ENCODE assay signal across 12 cellular contexts in genomic region chr6:52176550-52176949, GRCh38. TPM values are rescaled to one million over a fixed set of nuclear protein-coding genes. Genes with fewer than 3 reads are reported as not detected.
DNase-seq lines count a peak whose midpoint lies in the region; ATAC-seq lines count a peak whose summit lies in the region.
"Had no signal": no experiment of that assay in that cellular context is flagged by ENCODE, and none has a peak within 500 bp of the region (broad histone marks: within the 10 kb centered on the region; RNA-seq: fewer than 3 reads in every experiment).

No MANE protein-coding gene starts in this region.

- CTCF ChIA-PET in activated CD4-positive, alpha-beta memory T cell treated with anti-CD3 and anti-CD28 coated beads, Interleukin-2, amount 10 ng/mL, durations not matched to agents 7 days and 5 days (lab: Charles Lee) = interaction anchor here (1.2 kb wide), 2 partner anchors 14 to 58 kb away, joined by 3 read pairs; no protein-coding TSS in a partner anchor

- H3K27ac Mint-ChIP-seq in stimulated activated naive CD8-positive, alpha-beta T cell treated with anti-CD3 and anti-CD28 coated beads, Interleukin-15, amount 100 ng/mL, for 72 hours = no peak overlapping the region
- H3K27ac Mint-ChIP-seq in activated CD4-positive, alpha-beta memory T cell treated with anti-CD3 and anti-CD28 coated beads, Interleukin-2, amount 10 ng/mL, durations not matched to agents 7 days and 5 days = no peak overlapping the region

- H3K4me3 Mint-ChIP-seq in stimulated activated naive CD8-positive, alpha-beta T cell treated with anti-CD3 and anti-CD28 coated beads, Interleukin-15, amount 100 ng/mL, for 72 hours = no peak overlapping the region
- no peak overlapping the region for H3K4me3 Mint-ChIP-seq in activated CD4-positive, alpha-beta memory T cell treated with anti-CD3 and anti-CD28 coated beads, Interleukin-2, amount 10 ng/mL, durations not matched to agents 7 days and 5 days

- POLR2A ChIA-PET in activated CD4-positive, alpha-beta memory T cell treated with anti-CD3 and anti-CD28 coated beads, Interleukin-2, amount 10 ng/mL, durations not matched to agents 7 days and 5 days (lab: Charles Lee) = no interaction called here

- no peaks in the 10 kb centered on the region for H3K36me3 Mint-ChIP-seq in activated CD4-positive, alpha-beta memory T cell treated with anti-CD3 and anti-CD28 coated beads, Interleukin-2, amount 10 ng/mL, durations not matched to agents 7 days and 5 days (ENCODE audit: low read depth)

- DNase-seq in activated gamma-delta T cell treated with Interleukin-2 at 50 U/mL for 16 hours = peak; percentile 11
- DNase-seq in activated gamma-delta T cell (lab: John Stamatoyannopoulos, UW) = no peak
- peak; percentile 97 for DNase-seq in NCI-H2029 (lab: John Stamatoyannopoulos, UW)
- peak; percentile 40 to 64 for DNase-seq in stimulated activated naive CD8-positive, alpha-beta T cell treated with anti-CD3 and anti-CD28 coated beads, Interleukin-15, amount 100 ng/mL, for 72 hours
- DNase-seq in DMS114 treated with DMSO at 0.1 percent for 48 hours (lab: John Stamatoyannopoulos, UW; ENCODE audit: unreplicated experiment) = no peak
- no peak for DNase-seq in activated CD4-positive, alpha-beta memory T cell treated with anti-CD3 and anti-CD28 coated beads, Interleukin-2, amount 10 ng/mL, durations not matched to agents 7 days and 5 days
- no peak for DNase-seq in NCI-H526 treated with DMSO at 0.1 percent for 48 hours (lab: John Stamatoyannopoulos, UW)
- DNase-seq: amniotic stem cell, testis had no signal

- peaks cover 25% of the 10 kb centered on the region for H3K4me1 Mint-ChIP-seq in stimulated activated naive CD8-positive, alpha-beta T cell treated with anti-CD3 and anti-CD28 coated beads, Interleukin-15, amount 100 ng/mL, for 72 hours
- H3K4me1 Mint-ChIP-seq in activated CD4-positive, alpha-beta memory T cell treated with anti-CD3 and anti-CD28 coated beads, Interleukin-2, amount 10 ng/mL, durations not matched to agents 7 days and 5 days = peaks cover 20% of the 10 kb centered on the region

- peaks cover 46% of the 10 kb centered on the region for H3K27me3 Mint-ChIP-seq in stimulated activated naive CD8-positive, alpha-beta T cell treated with anti-CD3 and anti-CD28 coated beads, Interleukin-15, amount 100 ng/mL, for 72 hours
- H3K27me3 Mint-ChIP-seq in activated CD4-positive, alpha-beta memory T cell treated with anti-CD3 and anti-CD28 coated beads, Interleukin-2, amount 10 ng/mL, durations not matched to agents 7 days and 5 days = peaks cover 38% of the 10 kb centered on the region

- ATAC-seq in HG02938 (IDR thresholded peaks at IDR 0.05; ENCODE audit: unreplicated experiment) = peak; percentile 81
- peak; percentile 99 for ATAC-seq in stimulated activated naive CD8-positive, alpha-beta T cell treated with anti-CD3 and anti-CD28 coated beads, Interleukin-15, amount 100 ng/mL, for 72 hours

- H3K9me3 Mint-ChIP-seq in stimulated activated naive CD8-positive, alpha-beta T cell treated with anti-CD3 and anti-CD28 coated beads, Interleukin-15, amount 100 ng/mL, for 72 hours = no peaks in the 10 kb centered on the region
- no peaks in the 10 kb centered on the region for H3K9me3 Mint-ChIP-seq in activated CD4-positive, alpha-beta memory T cell treated with anti-CD3 and anti-CD28 coated beads, Interleukin-2, amount 10 ng/mL, durations not matched to agents 7 days and 5 days

RNA-seq across cellular contexts. Expression of gene IL17A, which starts 9.6 kb away (rescaled TPM):
- total RNA-seq in activated CD4-positive, alpha-beta memory T cell treated with anti-CD3 and anti-CD28 coated beads, Interleukin-2, amount 10 ng/mL, durations not matched to agents 7 days and 5 days = 1 to 10 TPM; 5.5 to 6.2 TPM
- total RNA-seq: fibroblast of lung, LHCN-M2, testis had no signal

Comparison
In these comparisons a context has a peak if more than half of its experiments do, and no peak if none do; other contexts are left out.
1. DNase-seq: peak in activated gamma-delta T cell treated with Interleukin-2 at 50 U/mL for 16 hours (single experiment), NCI-H2029 (single experiment) and stimulated activated naive CD8-positive, alpha-beta T cell treated with anti-CD3 and anti-CD28 coated beads, Interleukin-15, amount 100 ng/mL, for 72 hours (2 of 2); none in activated gamma-delta T cell (single experiment), DMS114 treated with DMSO at 0.1 percent for 48 hours (single experiment), activated CD4-positive, alpha-beta memory T cell treated with anti-CD3 and anti-CD28 coated beads, Interleukin-2, amount 10 ng/mL, durations not matched to agents 7 days and 5 days (single experiment) and NCI-H526 treated with DMSO at 0.1 percent for 48 hours (single experiment).